10 cellular contexts compared by ENCODE assay signal in the genomic region with DNA sequence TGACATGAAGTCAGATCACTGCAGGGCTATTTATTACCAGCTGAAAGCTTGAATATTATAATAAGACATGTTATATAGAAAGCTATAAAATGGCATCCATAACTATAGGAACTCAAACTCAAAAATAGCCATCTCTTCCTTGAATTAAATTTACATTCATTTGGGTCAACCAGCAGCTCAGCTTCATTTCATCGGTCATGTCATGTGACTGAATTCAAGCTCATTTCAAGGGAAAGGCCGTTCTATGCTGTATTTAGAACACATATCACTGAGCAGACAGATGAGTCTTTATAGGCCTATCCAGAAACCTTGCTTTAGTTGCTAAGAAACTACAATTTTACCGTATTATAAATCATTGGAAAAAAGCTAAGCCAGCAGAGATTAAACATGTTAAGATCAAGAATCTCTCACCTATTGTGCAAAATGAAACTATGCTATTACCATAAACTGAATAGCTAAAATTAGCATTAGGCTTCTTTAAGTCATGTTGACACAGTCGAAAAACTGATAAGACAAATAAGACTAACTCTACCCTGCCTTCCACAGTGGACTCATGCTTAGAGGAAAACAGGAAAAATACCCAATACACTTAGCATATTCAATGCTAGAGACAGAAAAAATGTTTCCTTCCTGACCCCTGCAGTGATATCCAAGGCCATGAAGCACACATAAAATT. TPM values are rescaled to one million over a fixed set of nuclear protein-coding genes. Genes with fewer than 3 reads are reported as not detected.
DNase-seq lines count a peak whose midpoint lies in the region; ATAC-seq lines count a peak whose summit lies in the region.
"Had no signal": no experiment of that assay in that cellular context is flagged by ENCODE, and none has a peak within 500 bp of the region (broad histone marks: within the 10 kb centered on the region; RNA-seq: fewer than 3 reads in every experiment).

No MANE protein-coding gene starts in this region.

- peaks cover 50% of the 10 kb centered on the region for H3K4me1 Mint-ChIP-seq in activated CD4-positive, alpha-beta memory T cell treated with anti-CD3 and anti-CD28 coated beads for 36 hours (ENCODE audit: low read depth)
- peaks cover 54% of the 10 kb centered on the region for H3K4me1 Mint-ChIP-seq in stimulated activated memory B cell treated with anti-CD40 and anti-IgM and Interleukin-4, amounts not matched to agents 10 μg/mL and 1 μg/mL and 100 μg/mL, for 72 hours

- no peak for ATAC-seq in stimulated activated memory B cell treated with anti-CD40 and anti-IgM and Interleukin-4, amounts not matched to agents 10 μg/mL and 1 μg/mL and 100 μg/mL, for 72 hours

- CTCF ChIA-PET in activated CD4-positive, alpha-beta memory T cell treated with anti-CD3 and anti-CD28 coated beads for 36 hours (lab: Charles Lee), result interaction anchor here (1.0 to 17.3 kb wide), 8 partner anchors 10 to 394 kb away, joined by 3 to 437 read pairs (median 4); a partner anchor contains a TSS

- POLR2A ChIA-PET in activated CD4-positive, alpha-beta memory T cell treated with anti-CD3 and anti-CD28 coated beads for 36 hours (lab: Charles Lee), result interaction anchor here (1.3 kb wide), 1 partner anchor 22 kb away, joined by 4 read pairs; no protein-coding TSS in a partner anchor

- intact Hi-C loops in activated CD4-positive, alpha-beta memory T cell treated with anti-CD3 and anti-CD28 coated beads for 36 hours (cut with micrococcal nuclease), result loop anchor here (1.0 to 10.0 kb wide), 4 partner anchors 61 to 576 kb away; a partner anchor contains a TSS

- DNase-seq in NCI-H82 (lab: John Stamatoyannopoulos, UW) (peak; percentile 10), NCI-H82 treated with DMSO at 0.1 percent for 48 hours (lab: John Stamatoyannopoulos, UW; ENCODE audit: unreplicated experiment) (no peak), hepatic stellate cell (ENCODE audit: low spot score) (peak; percentile 14), LoVo (ENCODE audit: low spot score) (no peak), cortex of kidney (lab: John Stamatoyannopoulos, UW) (no peak), iPS-NIHi7 (ENCODE audit: extremely low spot score) (no peak)
- no peak for DNase-seq in activated CD4-positive, alpha-beta memory T cell treated with anti-CD3 and anti-CD28 coated beads for 36 hours
- DNase-seq: ACHN; activated CD4-positive, alpha-beta T cell treated with anti-CD3 and anti-CD28 coated beads for 4 hours had no signal

- no peak overlapping the region for H3K27ac Mint-ChIP-seq in activated CD4-positive, alpha-beta memory T cell treated with anti-CD3 and anti-CD28 coated beads for 36 hours
- H3K27ac Mint-ChIP-seq in stimulated activated memory B cell treated with anti-CD40 and anti-IgM and Interleukin-4, amounts not matched to agents 10 μg/mL and 1 μg/mL and 100 μg/mL, for 72 hours, result no peak overlapping the region

- H3K36me3 Mint-ChIP-seq in activated CD4-positive, alpha-beta memory T cell treated with anti-CD3 and anti-CD28 coated beads for 36 hours, result no peaks in the 10 kb centered on the region
- peaks cover 5% of the 10 kb centered on the region for H3K36me3 Mint-ChIP-seq in stimulated activated memory B cell treated with anti-CD40 and anti-IgM and Interleukin-4, amounts not matched to agents 10 μg/mL and 1 μg/mL and 100 μg/mL, for 72 hours

- H3K4me3 Mint-ChIP-seq in activated CD4-positive, alpha-beta memory T cell treated with anti-CD3 and anti-CD28 coated beads for 36 hours, result peak overlapping the region; percentile 38
- H3K4me3 Mint-ChIP-seq in stimulated activated memory B cell treated with anti-CD40 and anti-IgM and Interleukin-4, amounts not matched to agents 10 μg/mL and 1 μg/mL and 100 μg/mL, for 72 hours, result peak overlapping the region; percentile 4

- H3K27me3 Mint-ChIP-seq in activated CD4-positive, alpha-beta memory T cell treated with anti-CD3 and anti-CD28 coated beads for 36 hours, result no peaks in the 10 kb centered on the region
- no peaks in the 10 kb centered on the region for H3K27me3 Mint-ChIP-seq in stimulated activated memory B cell treated with anti-CD40 and anti-IgM and Interleukin-4, amounts not matched to agents 10 μg/mL and 1 μg/mL and 100 μg/mL, for 72 hours

- H3K9me3 Mint-ChIP-seq in activated CD4-positive, alpha-beta memory T cell treated with anti-CD3 and anti-CD28 coated beads for 36 hours, result no peaks in the 10 kb centered on the region
- H3K9me3 Mint-ChIP-seq in stimulated activated memory B cell treated with anti-CD40 and anti-IgM and Interleukin-4, amounts not matched to agents 10 μg/mL and 1 μg/mL and 100 μg/mL, for 72 hours, result peaks cover 4% of the 10 kb centered on the region

RNA-seq across cellular contexts. Expression of a gene that starts 2.3 kb away (rescaled TPM):
- 10 to 100 TPM; 46.7 to 49.8 TPM for total RNA-seq in activated CD4-positive, alpha-beta memory T cell treated with anti-CD3 and anti-CD28 coated beads for 36 hours

RNA-seq across cellular contexts. Expression of a gene that starts 53.2 kb away (rescaled TPM):
- 1 to 10 TPM; 3.7 to 4.9 TPM for total RNA-seq in activated CD4-positive, alpha-beta memory T cell treated with anti-CD3 and anti-CD28 coated beads for 36 hours

Comparison
In these comparisons a context has a peak if more than half of its experiments do, and no peak if none do; other contexts are left out.
1. DNase-seq: peak in NCI-H82 (single experiment) and hepatic stellate cell (single experiment); none in NCI-H82 treated with DMSO at 0.1 percent for 48 hours (single experiment), activated CD4-positive, alpha-beta memory T cell treated with anti-CD3 and anti-CD28 coated beads for 36 hours (single experiment), LoVo (single experiment), cortex of kidney (single experiment) and iPS-NIHi7 (single experiment).